Comparison of ENCODE assay signal across 15 cellular contexts in genomic region chrX:55524487-55524886, GRCh38. TPM values are rescaled to one million over a fixed set of nuclear protein-coding genes. Genes with fewer than 3 reads are reported as not detected.
DNase-seq lines count a peak whose midpoint lies in the region; ATAC-seq and TF ChIP-seq lines count a peak whose summit lies in the region.
"Had no signal": no experiment of that assay in that cellular context is flagged by ENCODE, and none has a peak within 500 bp of the region (broad histone marks: within the 10 kb centered on the region; RNA-seq: fewer than 3 reads in every experiment).

No MANE protein-coding gene starts in this region.

- intact Hi-C loops in upper lobe of right lung (cut with DNase I): no loop called here

- no peak overlapping the region for H2AFZ ChIP-seq in SK-N-SH (ENCODE audit: low read depth)

- CTCF ChIA-PET in SK-N-SH (lab: Yijun Ruan, JAX): no interaction called here

- TF ChIP-seq RAD21 in SK-N-SH (IDR thresholded peaks at IDR 0.05; ENCODE audit: low read length): no peak

- H3K9me3 ChIP-seq in SK-N-SH: no peaks in the 10 kb centered on the region
- H3K9me3 ChIP-seq in upper lobe of right lung: no peaks in the 10 kb centered on the region
- no peaks in the 10 kb centered on the region for H3K9me3 ChIP-seq in tibial nerve
- H3K9me3 ChIP-seq: Caco-2, HAP-1, right atrium auricular region, thoracic aorta had no signal

- no peaks in the 10 kb centered on the region for H3K36me3 ChIP-seq in SK-N-SH (replicated peaks in 1 of 2; ENCODE audit: control insufficient read depth in 1 of 2, insufficient read depth in 2 of 2, low read length in 1 of 2)
- no peaks in the 10 kb centered on the region for H3K36me3 ChIP-seq in upper lobe of right lung
- no peaks in the 10 kb centered on the region for H3K36me3 ChIP-seq in tibial nerve
- H3K36me3 ChIP-seq: HAP-1, right atrium auricular region, thoracic aorta had no signal

- TF ChIP-seq CTCF in SK-N-SH (IDR thresholded peaks at IDR 0.05) (no peak), VCaP (conservative IDR thresholded peaks at IDR 0.05) (peak; percentile 61), upper lobe of right lung (IDR thresholded peaks at IDR 0.05) (peak; percentile 15), tibial nerve (IDR thresholded peaks at IDR 0.05) (no peak)

- H3K4me3 ChIP-seq in SK-N-SH (ENCODE audit: low read depth in 2 of 2, low read length in 1 of 2) (no peak overlapping the region), upper lobe of right lung (no peak overlapping the region), tibial nerve (no peak overlapping the region)
- H3K4me3 ChIP-seq: HAP-1, right atrium auricular region, thoracic aorta had no signal

- H3K27ac ChIP-seq in SK-N-SH (ENCODE audit: low read depth in 2 of 2, low read length in 1 of 2) (no peak overlapping the region), VCaP (no peak overlapping the region), upper lobe of right lung (no peak overlapping the region), tibial nerve (no peak overlapping the region)
- H3K27ac ChIP-seq: right atrium auricular region, thoracic aorta had no signal

- WGBS in SK-N-SH (ENCODE audit: low lambda C conversion rate): 12% methylated on average over 3 of the region's 3 CpGs
- WGBS in tibial nerve, 2 donors: 43 to 51% methylated on average over 3 of the region's 3 CpGs

- TF ChIP-seq POLR2A in tibial nerve (IDR thresholded peaks at IDR 0.05): no peak

- POLR2A ChIA-PET in SK-N-SH (lab: Yijun Ruan, JAX): no interaction called here

- H3K9ac ChIP-seq in SK-N-SH: no peak overlapping the region

- no peaks in the 10 kb centered on the region for H3K9me2 ChIP-seq in SK-N-SH

- no peaks in the 10 kb centered on the region for H3K4me1 ChIP-seq in SK-N-SH (ENCODE audit: control insufficient read depth in 1 of 2, insufficient read depth in 2 of 2, low read depth in 1 of 2, low read length in 1 of 2)
- H3K4me1 ChIP-seq in upper lobe of right lung: no peaks in the 10 kb centered on the region
- H3K4me1 ChIP-seq in tibial nerve: no peaks in the 10 kb centered on the region
- H3K4me1 ChIP-seq: Caco-2, HAP-1, right atrium auricular region had no signal

- H3K79me2 ChIP-seq in SK-N-SH (ENCODE audit: insufficient read depth): no peaks in the 10 kb centered on the region

- no peaks in the 10 kb centered on the region for H4K20me1 ChIP-seq in SK-N-SH (ENCODE audit: insufficient read depth)

- ATAC-seq in SK-N-SH treated with all-trans-retinoic acid at 6 μM for 48 hours (no peak), upper lobe of right lung (peak; percentile 59), HG03521 (IDR thresholded peaks at IDR 0.05; ENCODE audit: unreplicated experiment) (no peak)

- DNase-seq in SK-N-SH (no peak), globus pallidus (ENCODE audit: low spot score) (peak; percentile 0), upper lobe of right lung (no peak), tibial nerve (ENCODE audit: low spot score in 2 of 2) (no peak), islet precursor cell (no peak)
- DNase-seq: activated CD4-positive, alpha-beta T cell treated with anti-CD3 and anti-CD28 coated beads, Interleukin-2, amount 10 ng/mL, durations not matched to agents 24 days and 14 days; activated T-cell treated with anti-CD3 and anti-CD28 coated beads, Interleukin-2, amount 50 U/mL, for 1 hour; Caco-2; mammary epithelial cell had no signal

- H3K4me2 ChIP-seq in SK-N-SH: no peak overlapping the region

- H3F3A ChIP-seq in SK-N-SH (replicated peaks; ENCODE audit: insufficient read depth): no peaks in the 10 kb centered on the region

- H3K27me3 ChIP-seq in SK-N-SH (ENCODE audit: insufficient read depth) (no peaks in the 10 kb centered on the region), upper lobe of right lung (no peaks in the 10 kb centered on the region), tibial nerve (peaks cover 0 to 16% of the 10 kb centered on the region in 2 donors)
- H3K27me3 ChIP-seq: right atrium auricular region had no signal

- TF ChIP-seq EP300 in SK-N-SH (IDR thresholded peaks at IDR 0.05; ENCODE audit: borderline replicate concordance in 1 of 2, low read depth in 1 of 2, low read length in 1 of 2): no peak
- no peak for TF ChIP-seq EP300 in tibial nerve (IDR thresholded peaks at IDR 0.05)

TF ChIP-seq in SK-N-SH, 30 proteins besides CTCF, POLR2A, EP300 and RAD21:
- TF ChIP-seq SMC3 (IDR thresholded peaks at IDR 0.05; ENCODE audit: low read depth, low read length) (0 out of 2 replicates have a peak, but pooled peaks have one; percentile 2), REST (IDR thresholded peaks at IDR 0.05; ENCODE audit: low read depth, low read length) (no peak)

TF ChIP-seq in SK-N-SH treated with all-trans-retinoic acid at 6 μM for 48 hours, 23 proteins besides CTCF, POLR2A, EP300 and RAD21:
- TF ChIP-seq CSRNP3 (CRISPR knock-in tag; IDR thresholded peaks at IDR 0.05) (no peak), RARB (CRISPR knock-in tag; IDR thresholded peaks at IDR 0.05) (no peak), PPARA (CRISPR knock-in tag; IDR thresholded peaks at IDR 0.05; ENCODE audit: borderline replicate concordance) (no peak), CREB5 (CRISPR knock-in tag; IDR thresholded peaks at IDR 0.05; ENCODE audit: low read depth) (no peak), ARNTL (CRISPR knock-in tag; IDR thresholded peaks at IDR 0.05; ENCODE audit: borderline replicate concordance, low read depth) (no peak), OSR1 (CRISPR knock-in tag; IDR thresholded peaks at IDR 0.05) (no peak), TOX (CRISPR knock-in tag; IDR thresholded peaks at IDR 0.05; ENCODE audit: borderline replicate concordance) (no peak), TSHZ2 (CRISPR knock-in tag; IDR thresholded peaks at IDR 0.05) (no peak), POU6F1 (CRISPR knock-in tag; IDR thresholded peaks at IDR 0.05; ENCODE audit: borderline replicate concordance, low read depth) (no peak), CSDC2 (CRISPR knock-in tag; IDR thresholded peaks at IDR 0.05) (no peak), ZFP30 (CRISPR knock-in tag; IDR thresholded peaks at IDR 0.05) (no peak)

RNA-seq across cellular contexts. Expression of gene USP51, which starts 34.8 kb away (rescaled TPM):
- 0.36 and 0.70 TPM in 2 replicates for polyA plus RNA-seq in SK-N-SH (2012; rRNA removed)
- 0.23 and 0.60 TPM in 2 replicates for polyA plus RNA-seq in SK-N-SH (2012; cell fraction: cytosol; rRNA removed)
- 0.42 and 0.81 TPM in 2 replicates for polyA plus RNA-seq in SK-N-SH (2012; cell fraction: nucleus; rRNA removed)
- total RNA-seq in upper lobe of right lung (3.7 TPM), tibial nerve (10 to 100 TPM in 1 of 4 donors, 1 to 10 TPM in 3; 1.3 to 14.3 (median 3.2) TPM)

Comparison
In these comparisons a context has a peak if more than half of its experiments do, and no peak if none do; other contexts are left out.
1. CTCF ChIP-seq: peak in VCaP (single experiment) and upper lobe of right lung (single experiment); none in SK-N-SH (single experiment) and tibial nerve (0 of 5).